Comparison of ENCODE assay signal across 8 cellular contexts in genomic region chr3:101676765-101677435, GRCh38. TPM values are rescaled to one million over a fixed set of nuclear protein-coding genes. Genes with fewer than 3 reads are reported as not detected.
DNase-seq lines count a peak whose midpoint lies in the region; ATAC-seq and TF ChIP-seq lines count a peak whose summit lies in the region.

TSS of gene ZBTB11 (minus strand) at chr3:101677132. CDS start at chr3:101676914, 218 bp downstream.

- H3K27ac ChIP-seq in thoracic aorta, result peak within 1 kb of the TSS; percentile 95 to 98

- H3K4me3 ChIP-seq in foreskin fibroblast (ENCODE audit: low read depth in 1 of 2, low read length in 2 of 2) (peak within 1 kb of the TSS; percentile 92 to 99), thoracic aorta (peak within 1 kb of the TSS; percentile 94)

- no peaks in the 10 kb centered on the region for H3K9me3 ChIP-seq in thoracic aorta

- peaks cover 20 to 22% of the 10 kb centered on the region in 2 donors for H3K4me1 ChIP-seq in thoracic aorta (ENCODE audit: control insufficient read depth in 1 of 2, low read depth in 2 of 2)

- DNase-seq in Daoy (ENCODE audit: low read depth) (peak; percentile 100), LoVo (ENCODE audit: low spot score) (peak; percentile 98), activated T-helper 1 cell treated with Interleukin-2 at 50 U/mL for 16 hours (ENCODE audit: low read depth) (peak; percentile 99), foreskin fibroblast (peak; percentile 100), non-pigmented ciliary epithelial cell (ENCODE audit: low read depth) (peak; percentile 100), thoracic aorta (ENCODE audit: low spot score) (peak; percentile 96)
- no peak for DNase-seq in stimulated activated naive CD4-positive, alpha-beta T cell treated with Interleukin-2 at 50 U/mL for 16 hours (lab: John Stamatoyannopoulos, UW)

- peak; percentile 73 for ATAC-seq in GM21825 (IDR thresholded peaks at IDR 0.05; ENCODE audit: unreplicated experiment)
- peak; percentile 99 for ATAC-seq in thoracic aorta (ENCODE audit: insufficient number of reproducible peaks, low FRiP score, low read depth)

- peak; percentile 57 for TF ChIP-seq CTCF in foreskin fibroblast (IDR thresholded peaks at IDR 0.05; ENCODE audit: low read depth, low read length)
- peak; percentile 47 for TF ChIP-seq CTCF in thoracic aorta (IDR thresholded peaks at IDR 0.05)

- H3K27me3 ChIP-seq in thoracic aorta (replicated peaks; ENCODE audit: insufficient read depth), result no peaks in the 10 kb centered on the region

- H3K36me3 ChIP-seq in thoracic aorta, result peaks cover 19% of the 10 kb centered on the region

RNA-seq across cellular contexts. Expression of gene ZBTB11, which starts in this region (rescaled TPM):
- total RNA-seq in Daoy (2014; rRNA removed; shearing (Covaris generic)), result 21.6 and 23.7 TPM in 2 replicates
- 10 to 100 TPM; 17.7 to 26.6 TPM for total RNA-seq in thoracic aorta
